2 cellular contexts compared by ENCODE assay signal in genomic region chr18:46265190-46266156, GRCh38.
TF ChIP-seq lines count a peak whose summit lies in the region.

No MANE protein-coding gene starts in this region.

TF ChIP-seq in GM23338, 12 proteins besides CTCF, POLR2A, EP300 and RAD21 (continued from another document):
- TF ChIP-seq REST (IDR thresholded peaks at IDR 0.05; ENCODE audit: unreplicated experiment) (no peak), STAT1 (IDR thresholded peaks at IDR 0.05; ENCODE audit: unreplicated experiment) (no peak)

TF ChIP-seq in HEK293, 187 proteins besides CTCF, POLR2A, EP300 and RAD21 (continued from another document):
- TF ChIP-seq PRDM10 (tag by site-specific recombination; IDR thresholded peaks at IDR 0.05) (peak; percentile 68; the same call in 1 of the 2 replicates), ZNF292 (tag by site-specific recombination; IDR thresholded peaks at IDR 0.05; ENCODE audit: borderline replicate concordance, low read depth) (no peak)
